In the genomic region with DNA sequence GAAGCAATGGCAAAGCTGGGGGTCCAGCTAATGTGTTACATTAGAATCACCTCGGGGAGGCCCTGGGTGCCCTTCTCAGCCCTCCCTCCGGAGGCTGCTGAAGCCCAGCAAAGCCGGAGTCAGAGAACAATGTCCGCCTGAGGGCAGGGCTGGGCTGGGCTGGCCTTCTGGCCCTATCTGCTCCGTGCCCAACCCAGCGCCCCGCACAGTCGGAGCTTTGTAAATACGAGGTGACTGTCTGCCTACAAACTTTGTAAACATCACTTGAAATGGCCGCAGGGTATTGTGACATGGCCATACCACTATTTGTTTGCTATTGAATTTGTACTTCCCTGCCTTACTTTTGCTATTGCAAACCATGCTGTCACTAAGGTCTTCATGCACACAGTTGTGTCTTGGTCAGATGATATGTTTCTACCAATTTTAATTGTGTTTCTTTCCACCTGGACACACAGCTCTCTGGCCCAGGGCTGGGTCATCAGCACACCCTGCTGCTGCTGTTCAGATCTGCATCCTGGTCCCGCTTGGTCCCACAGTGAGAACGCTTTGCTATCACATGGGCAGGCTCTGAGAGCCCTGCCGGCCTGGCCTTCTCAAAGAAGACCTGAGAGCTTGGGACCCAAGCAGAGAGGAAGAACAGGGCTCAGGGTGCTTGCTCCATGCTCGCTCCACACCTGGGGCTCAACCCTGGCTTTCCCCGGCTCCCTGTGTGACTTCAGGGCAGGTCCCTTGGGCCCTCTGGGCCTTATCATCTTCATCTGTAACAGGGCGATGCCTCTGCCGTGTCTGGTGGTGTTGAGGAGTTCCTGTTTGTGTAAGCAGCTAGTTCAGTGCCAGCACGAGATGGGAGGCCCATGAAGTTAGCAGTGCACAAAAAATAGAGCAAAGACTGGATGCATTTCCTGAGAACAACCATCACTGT, we compare ENCODE assay signal across 9 cellular contexts. TPM values are rescaled to one million over a fixed set of nuclear protein-coding genes. Genes with fewer than 3 reads are reported as not detected.
A peak's percentile ranks its signal among the peaks of the same experiment; 100 is the strongest.
DNase-seq lines count a peak whose midpoint lies in the region; ATAC-seq, FAIRE-seq and TF ChIP-seq lines count a peak whose summit lies in the region.
"Had no signal": no experiment of that assay in that cellular context is flagged by ENCODE, and none has a peak within 500 bp of the region (broad histone marks: within the 10 kb centered on the region; RNA-seq: fewer than 3 reads in every experiment).

No MANE protein-coding gene starts in this region.

- H3K27me3 ChIP-seq in HepG2 (ENCODE audit: control insufficient read depth in 1 of 2, insufficient read depth in 2 of 2, low read length in 2 of 2): no peaks in the 10 kb centered on the region; a peak in 1 of 5 replicates

- intact Hi-C loops in HepG2 (cut with micrococcal nuclease; ENCODE audit: unreplicated experiment): no loop called here

- POLR2A ChIA-PET in HepG2 (lab: Yijun Ruan, JAX): interaction anchor here (0.6 to 4.6 kb wide), 16 partner anchors 9 to 373 kb away, joined by 3 to 65 read pairs (median 7); a partner anchor contains a TSS

- peaks cover 4 to 12% of the 10 kb centered on the region in 2 experiments; a peak in 2 of 5 replicates for H3K36me3 ChIP-seq in HepG2 (replicated peaks in 1 of 2; ENCODE audit: control insufficient read depth in 1 of 2, insufficient read depth in 2 of 2, low read length in 2 of 2)

- peak; percentile 70 for TF ChIP-seq RAD21 in HepG2 (CRISPR knock-in tag; IDR thresholded peaks at IDR 0.05)

- H3K36me3 Mint-ChIP-seq in chondrocyte (ENCODE audit: low read depth): peaks cover 2% of the 10 kb centered on the region

- H4K20me1 ChIP-seq in HepG2 (ENCODE audit: insufficient read depth, low read length): peaks cover 10% of the 10 kb centered on the region; the same call in 1 of the 2 replicates

- H3K4me1 Mint-ChIP-seq in chondrocyte (ENCODE audit: low read depth): peaks cover 12% of the 10 kb centered on the region

- peaks cover 60% of the 10 kb centered on the region for H3K4me1 ChIP-seq in HepG2 (ENCODE audit: insufficient read depth, low read length)

- no peak overlapping the region for H3K27ac Mint-ChIP-seq in chondrocyte (ENCODE audit: unreplicated experiment)

- peaks cover 39% of the 10 kb centered on the region for H3K79me2 ChIP-seq in HepG2 (ENCODE audit: insufficient read depth, low read length)

- FAIRE-seq in HepG2 (lab: Jason Lieb, UNC): peak; percentile 97

- no peaks in the 10 kb centered on the region for H3K9me3 Mint-ChIP-seq in chondrocyte (ENCODE audit: low read depth)

- H2AFZ ChIP-seq in HepG2 (ENCODE audit: low read length): no peak overlapping the region

- H3K4me3 Mint-ChIP-seq in chondrocyte (ENCODE audit: unreplicated experiment): no peak overlapping the region

- DNase-seq in stimulated activated CD4-positive, alpha-beta T cell treated with anti-CD3 and anti-CD28 coated beads, Interleukin-15, amount 100 ng/mL, for 24 hours: peak; percentile 49
- DNase-seq in stimulated activated CD4-positive, alpha-beta T cell treated with anti-CD3 and anti-CD28 coated beads, Interleukin-12 subunit alpha, Interleukin-12 subunit beta, amount 100 ng/mL, for 4 hours: no peak
- DNase-seq in activated T-helper 1 cell treated with Interleukin-2 at 50 U/mL for 16 hours (ENCODE audit: low read depth) (peak; percentile 67), HepG2 (ENCODE audit: low spot score) (peak; percentile 96), NCI-H1105 (lab: John Stamatoyannopoulos, UW) (no peak), superior temporal gyrus (ENCODE audit: extremely low spot score) (no peak), chondrocyte (ENCODE audit: low spot score) (no peak)
- DNase-seq: NCI-H2029 treated with DMSO at 0.1 percent for 48 hours had no signal

- no peaks in the 10 kb centered on the region for H3K27me3 Mint-ChIP-seq in chondrocyte (ENCODE audit: low read depth)

- H3K9me3 ChIP-seq in HepG2 (ENCODE audit: low read length): no peaks in the 10 kb centered on the region

- peak overlapping the region; percentile 84 for H3K27ac ChIP-seq in HepG2 (ENCODE audit: extremely low read length, insufficient read depth, low read length)

- in situ Hi-C loops in HepG2 (cut with HindIII; ENCODE audit: extremely low pct_ligation_motif_present, low pct_unique_long_range_greater_than_20kb): no loop called here

- CTCF ChIA-PET in HepG2 (lab: Yijun Ruan, JAX; ENCODE audit: low intra/inter-chr PET ratio, low total read pairs): no interaction called here

- no TSS peak for BruUV-seq in HepG2 (replicated peaks; lab: Mats Ljungman, UMichigan)

- ATAC-seq in HepG2 (peak; percentile 87), GM21723 (IDR thresholded peaks at IDR 0.05; ENCODE audit: unreplicated experiment) (no peak)

- TF ChIP-seq EP300 in HepG2 (IDR thresholded peaks at IDR 0.05; ENCODE audit: low read depth in 2 of 2, low read length in 2 of 2) (peak; percentile 74 to 84), HepG2 (CRISPR knock-in tag; IDR thresholded peaks at IDR 0.05; ENCODE audit: borderline replicate concordance) (peak; percentile 87)

- TF ChIP-seq POLR2A in HepG2 (IDR thresholded peaks at IDR 0.05; ENCODE audit: insufficient read depth in 1 of 2, low read depth in 2 of 2, low read length in 2 of 2): peak in 1 of 2 experiments; percentile 67; a peak in 2 of 4 replicates

- peak overlapping the region; percentile 93 for H3K4me2 ChIP-seq in HepG2 (ENCODE audit: low read depth, low read length)

- peak overlapping the region; percentile 91 for H3K9ac ChIP-seq in HepG2 (ENCODE audit: insufficient read depth, low read depth, low read length)

- TF ChIP-seq CTCF in HepG2 (CRISPR knock-in tag; IDR thresholded peaks at IDR 0.05): peak; percentile 66
- TF ChIP-seq CTCF in chondrocyte (IDR thresholded peaks at IDR 0.05): no peak

- peak overlapping the region; percentile 82 to 96 (median 83) for H3K4me3 ChIP-seq in HepG2 (replicated peaks in 1 of 3; ENCODE audit: insufficient read depth in 1 of 3, low read depth in 2 of 3, low read length in 3 of 3)

- 6% methylated on average over 12 of the region's 18 CpGs for WGBS in HepG2 (ENCODE audit: low lambda C conversion rate)

RNA-seq across cellular contexts. Expression of a gene that starts 2.2 kb away (rescaled TPM):
- total RNA-seq in HepG2 (2016; rRNA removed; fragmentation: Illumina TruSeq; extraction: Trizol) (278 and 348 TPM in 2 replicates), chondrocyte (0.95 to 1.1 TPM in 2 of 3 replicates, not detected in the other)
- 36.9 and 39.1 TPM in 2 replicates for total RNA-seq in HepG2 (2016; cell fraction: cytosol; rRNA removed; fragmentation: Illumina TruSeq; extraction: Trizol; ENCODE audit: low read depth)
- 251 and 366 TPM in 2 replicates for total RNA-seq in HepG2 (2016; cell fraction: insoluble cytoplasmic fraction; rRNA removed; fragmentation: Illumina TruSeq; extraction: Trizol)
- 71.8 and 83.2 TPM in 2 replicates for total RNA-seq in HepG2 (2016; cell fraction: membrane; rRNA removed; fragmentation: Illumina TruSeq; extraction: Trizol)
- total RNA-seq in HepG2 (2016; cell fraction: nucleus; rRNA removed; fragmentation: Illumina TruSeq; extraction: Trizol): 84.8 and 90.9 TPM in 2 replicates
- 1,649 and 1,898 TPM in 2 replicates for polyA plus RNA-seq in HepG2 (2011; rRNA removed)
- polyA plus RNA-seq in HepG2 (2011; cell fraction: cytosol; rRNA removed): 422 and 472 TPM in 2 replicates
- 82.9 and 122 TPM in 2 replicates for polyA plus RNA-seq in HepG2 (2011; cell fraction: nucleus; rRNA removed)
- 700 and 2,334 TPM in 2 replicates for polyA plus RNA-seq in HepG2 (2012)
- 30.5 and 35.0 TPM in 2 replicates for polyA plus RNA-seq in HepG2 (2016; cell fraction: cytosol; fragmentation: Illumina TruSeq; extraction: Trizol; ENCODE audit: low read depth)
- 150 and 168 TPM in 2 replicates for polyA plus RNA-seq in HepG2 (2016; cell fraction: insoluble cytoplasmic fraction; fragmentation: Illumina TruSeq; extraction: Trizol; ENCODE audit: low read depth)
- 38.8 and 42.8 TPM in 2 replicates for polyA plus RNA-seq in HepG2 (2016; cell fraction: membrane; fragmentation: Illumina TruSeq; extraction: Trizol; ENCODE audit: low read depth)
- polyA plus RNA-seq in HepG2 (2016; cell fraction: nucleus; fragmentation: Illumina TruSeq; extraction: Trizol; ENCODE audit: insufficient read depth, low read depth): 79.1 and 81.3 TPM in 2 replicates
- 151 and 198 TPM in 2 replicates for polyA minus RNA-seq in HepG2 (2011; rRNA and poly(A)+ RNA removed; ENCODE audit: low replicate concordance)
- 87.0 and 146 TPM in 2 replicates for polyA minus RNA-seq in HepG2 (2011; cell fraction: cytosol; rRNA and poly(A)+ RNA removed)
- polyA minus RNA-seq in HepG2 (2011; cell fraction: nucleus; rRNA and poly(A)+ RNA removed): 37.3 and 51.0 TPM in 2 replicates

RNA-seq across cellular contexts. Expression of a gene that starts 13.7 kb away (rescaled TPM):
- total RNA-seq in HepG2 (2016; rRNA removed; fragmentation: Illumina TruSeq; extraction: Trizol) (76.6 and 124 TPM in 2 replicates), chondrocyte (44.7 to 52.9 TPM (median 46.5 TPM) in 3 replicates)
- 12.0 and 14.9 TPM in 2 replicates for total RNA-seq in HepG2 (2016; cell fraction: cytosol; rRNA removed; fragmentation: Illumina TruSeq; extraction: Trizol; ENCODE audit: low read depth)
- total RNA-seq in HepG2 (2016; cell fraction: insoluble cytoplasmic fraction; rRNA removed; fragmentation: Illumina TruSeq; extraction: Trizol): 82.6 and 130 TPM in 2 replicates
- total RNA-seq in HepG2 (2016; cell fraction: membrane; rRNA removed; fragmentation: Illumina TruSeq; extraction: Trizol): 36.1 and 39.2 TPM in 2 replicates
- 35.4 and 41.2 TPM in 2 replicates for total RNA-seq in HepG2 (2016; cell fraction: nucleus; rRNA removed; fragmentation: Illumina TruSeq; extraction: Trizol)
- 39.9 and 44.8 TPM in 2 replicates for polyA plus RNA-seq in HepG2 (2011; rRNA removed)
- 29.0 and 43.5 TPM in 2 replicates for polyA plus RNA-seq in HepG2 (2011; cell fraction: cytosol; rRNA removed)
- polyA plus RNA-seq in HepG2 (2011; cell fraction: nucleus; rRNA removed): 12.5 and 20.0 TPM in 2 replicates
- polyA plus RNA-seq in HepG2 (2012): 55.6 and 62.7 TPM in 2 replicates
- 6.5 and 6.6 TPM in 2 replicates for polyA plus RNA-seq in HepG2 (2016; cell fraction: cytosol; fragmentation: Illumina TruSeq; extraction: Trizol; ENCODE audit: low read depth)
- polyA plus RNA-seq in HepG2 (2016; cell fraction: insoluble cytoplasmic fraction; fragmentation: Illumina TruSeq; extraction: Trizol; ENCODE audit: low read depth): 143 and 162 TPM in 2 replicates
- polyA plus RNA-seq in HepG2 (2016; cell fraction: membrane; fragmentation: Illumina TruSeq; extraction: Trizol; ENCODE audit: low read depth): 21.2 and 21.7 TPM in 2 replicates
- 60.2 and 60.7 TPM in 2 replicates for polyA plus RNA-seq in HepG2 (2016; cell fraction: nucleus; fragmentation: Illumina TruSeq; extraction: Trizol; ENCODE audit: insufficient read depth, low read depth)
- polyA minus RNA-seq in HepG2 (2011; rRNA and poly(A)+ RNA removed; ENCODE audit: low replicate concordance): 10.4 and 12.8 TPM in 2 replicates
- 13.6 and 15.5 TPM in 2 replicates for polyA minus RNA-seq in HepG2 (2011; cell fraction: cytosol; rRNA and poly(A)+ RNA removed)
- polyA minus RNA-seq in HepG2 (2011; cell fraction: nucleus; rRNA and poly(A)+ RNA removed): 16.1 and 16.2 TPM in 2 replicates

RNA-seq across cellular contexts. Expression of a gene that starts 20.1 kb away (rescaled TPM):
- 18.7 and 20.9 TPM in 2 replicates for total RNA-seq in HepG2 (2016; rRNA removed; fragmentation: Illumina TruSeq; extraction: Trizol)
- 4.7 and 6.1 TPM in 2 replicates for total RNA-seq in HepG2 (2016; cell fraction: cytosol; rRNA removed; fragmentation: Illumina TruSeq; extraction: Trizol; ENCODE audit: low read depth)
- 19.1 and 20.1 TPM in 2 replicates for total RNA-seq in HepG2 (2016; cell fraction: insoluble cytoplasmic fraction; rRNA removed; fragmentation: Illumina TruSeq; extraction: Trizol)
- 11.7 and 12.0 TPM in 2 replicates for total RNA-seq in HepG2 (2016; cell fraction: membrane; rRNA removed; fragmentation: Illumina TruSeq; extraction: Trizol)
- total RNA-seq in HepG2 (2016; cell fraction: nucleus; rRNA removed; fragmentation: Illumina TruSeq; extraction: Trizol): 7.6 and 7.9 TPM in 2 replicates
- 15.5 and 17.6 TPM in 2 replicates for polyA plus RNA-seq in HepG2 (2011; rRNA removed)
- polyA plus RNA-seq in HepG2 (2011; cell fraction: cytosol; rRNA removed): 19.4 and 26.2 TPM in 2 replicates
- polyA plus RNA-seq in HepG2 (2011; cell fraction: nucleus; rRNA removed): 9.3 and 10.5 TPM in 2 replicates
- polyA plus RNA-seq in HepG2 (2012): 10.5 and 11.1 TPM in 2 replicates
- polyA plus RNA-seq in HepG2 (2016; cell fraction: cytosol; fragmentation: Illumina TruSeq; extraction: Trizol; ENCODE audit: low read depth): 3.6 and 4.1 TPM in 2 replicates
- polyA plus RNA-seq in HepG2 (2016; cell fraction: insoluble cytoplasmic fraction; fragmentation: Illumina TruSeq; extraction: Trizol; ENCODE audit: low read depth): 22.2 and 23.4 TPM in 2 replicates
- 7.5 and 8.0 TPM in 2 replicates for polyA plus RNA-seq in HepG2 (2016; cell fraction: membrane; fragmentation: Illumina TruSeq; extraction: Trizol; ENCODE audit: low read depth)
- polyA plus RNA-seq in HepG2 (2016; cell fraction: nucleus; fragmentation: Illumina TruSeq; extraction: Trizol; ENCODE audit: insufficient read depth, low read depth): 10.3 and 14.0 TPM in 2 replicates
- polyA minus RNA-seq in HepG2 (2011; rRNA and poly(A)+ RNA removed; ENCODE audit: low replicate concordance): 5.1 and 16.2 TPM in 2 replicates
- 9.3 and 9.9 TPM in 2 replicates for polyA minus RNA-seq in HepG2 (2011; cell fraction: cytosol; rRNA and poly(A)+ RNA removed)
- 5.5 and 7.0 TPM in 2 replicates for polyA minus RNA-seq in HepG2 (2011; cell fraction: nucleus; rRNA and poly(A)+ RNA removed)
- total RNA-seq in chondrocyte: 15.5 to 16.7 TPM (median 16.2 TPM) in 3 replicates

RNA-seq across cellular contexts. Expression of a gene that starts 55.4 kb away (rescaled TPM):
- total RNA-seq in HepG2 (2016; rRNA removed; fragmentation: Illumina TruSeq; extraction: Trizol): 158 and 254 TPM in 2 replicates
- 31.0 and 37.7 TPM in 2 replicates for total RNA-seq in HepG2 (2016; cell fraction: cytosol; rRNA removed; fragmentation: Illumina TruSeq; extraction: Trizol; ENCODE audit: low read depth)
- total RNA-seq in HepG2 (2016; cell fraction: insoluble cytoplasmic fraction; rRNA removed; fragmentation: Illumina TruSeq; extraction: Trizol): 174 and 249 TPM in 2 replicates
- 87.0 and 105 TPM in 2 replicates for total RNA-seq in HepG2 (2016; cell fraction: membrane; rRNA removed; fragmentation: Illumina TruSeq; extraction: Trizol)
- total RNA-seq in HepG2 (2016; cell fraction: nucleus; rRNA removed; fragmentation: Illumina TruSeq; extraction: Trizol): 67.5 and 68.6 TPM in 2 replicates
- 103 and 112 TPM in 2 replicates for polyA plus RNA-seq in HepG2 (2011; rRNA removed)
- polyA plus RNA-seq in HepG2 (2011; cell fraction: cytosol; rRNA removed): 110 and 141 TPM in 2 replicates
- 54.5 and 54.7 TPM in 2 replicates for polyA plus RNA-seq in HepG2 (2011; cell fraction: nucleus; rRNA removed)
- 198 and 236 TPM in 2 replicates for polyA plus RNA-seq in HepG2 (2012)
- 55.7 and 56.7 TPM in 2 replicates for polyA plus RNA-seq in HepG2 (2016; cell fraction: cytosol; fragmentation: Illumina TruSeq; extraction: Trizol; ENCODE audit: low read depth)
- 509 and 563 TPM in 2 replicates for polyA plus RNA-seq in HepG2 (2016; cell fraction: insoluble cytoplasmic fraction; fragmentation: Illumina TruSeq; extraction: Trizol; ENCODE audit: low read depth)
- 117 and 129 TPM in 2 replicates for polyA plus RNA-seq in HepG2 (2016; cell fraction: membrane; fragmentation: Illumina TruSeq; extraction: Trizol; ENCODE audit: low read depth)
- 205 and 206 TPM in 2 replicates for polyA plus RNA-seq in HepG2 (2016; cell fraction: nucleus; fragmentation: Illumina TruSeq; extraction: Trizol; ENCODE audit: insufficient read depth, low read depth)
- polyA minus RNA-seq in HepG2 (2011; rRNA and poly(A)+ RNA removed; ENCODE audit: low replicate concordance): 19.4 and 22.0 TPM in 2 replicates
- polyA minus RNA-seq in HepG2 (2011; cell fraction: cytosol; rRNA and poly(A)+ RNA removed): 29.9 and 30.5 TPM in 2 replicates
- 21.4 and 24.6 TPM in 2 replicates for polyA minus RNA-seq in HepG2 (2011; cell fraction: nucleus; rRNA and poly(A)+ RNA removed)
- total RNA-seq in chondrocyte: 247 to 293 TPM (median 250 TPM) in 3 replicates

Comparison
In these comparisons a context has a peak if more than half of its experiments do, and no peak if none do; other contexts are left out.
1. DNase-seq: peak in stimulated activated CD4-positive, alpha-beta T cell treated with anti-CD3 and anti-CD28 coated beads, Interleukin-15, amount 100 ng/mL, for 24 hours (single experiment), activated T-helper 1 cell treated with Interleukin-2 at 50 U/mL for 16 hours (single experiment) and HepG2 (single experiment); none in stimulated activated CD4-positive, alpha-beta T cell treated with anti-CD3 and anti-CD28 coated beads, Interleukin-12 subunit alpha, Interleukin-12 subunit beta, amount 100 ng/mL, for 4 hours (single experiment), NCI-H1105 (single experiment), superior temporal gyrus (single experiment) and chondrocyte (single experiment).
2. RNA of a gene that starts 2.2 kb away (total RNA-seq): 36.9 to 366 TPM in HepG2; 0.95 to 1.1 TPM in chondrocyte; every median in the first group is over 10 times any median in the second.